Comparison of ENCODE assay signal across 13 cellular contexts in genomic region chr16:23482778-23483177, GRCh38. TPM values are rescaled to one million over a fixed set of nuclear protein-coding genes. Genes with fewer than 3 reads are reported as not detected.
DNase-seq lines count a peak whose midpoint lies in the region; ATAC-seq lines count a peak whose summit lies in the region.
"Had no signal": no experiment of that assay in that cellular context is flagged by ENCODE, and none has a peak within 500 bp of the region (broad histone marks: within the 10 kb centered on the region; RNA-seq: fewer than 3 reads in every experiment).

No MANE protein-coding gene starts in this region.

- H3K4me3 Mint-ChIP-seq in activated CD4-positive, alpha-beta T cell treated with anti-CD3 and anti-CD28 coated beads for 36 hours: no peak overlapping the region

- H3K27ac Mint-ChIP-seq in activated CD4-positive, alpha-beta T cell treated with anti-CD3 and anti-CD28 coated beads for 36 hours: no peak overlapping the region

- no peak for ATAC-seq in activated CD4-positive, alpha-beta T cell treated with anti-CD3 and anti-CD28 coated beads for 36 hours
- ATAC-seq in HG03439 (IDR thresholded peaks at IDR 0.05; ENCODE audit: unreplicated experiment): peak; percentile 84
- no peak for ATAC-seq in GM21529 (IDR thresholded peaks at IDR 0.05; ENCODE audit: unreplicated experiment)
- ATAC-seq: Panc1 had no signal

- H3K36me3 Mint-ChIP-seq in activated CD4-positive, alpha-beta T cell treated with anti-CD3 and anti-CD28 coated beads for 36 hours (ENCODE audit: low read depth): peaks cover 56% of the 10 kb centered on the region

- H3K9me3 Mint-ChIP-seq in activated CD4-positive, alpha-beta T cell treated with anti-CD3 and anti-CD28 coated beads for 36 hours (ENCODE audit: low read depth): no peaks in the 10 kb centered on the region

- POLR2A ChIA-PET in activated CD4-positive, alpha-beta T cell treated with anti-CD3 and anti-CD28 coated beads for 36 hours (lab: Charles Lee): interaction anchor here (0.8 kb wide), 1 partner anchor 22 kb away, joined by 5 read pairs; no protein-coding TSS in a partner anchor

- intact Hi-C loops in activated CD4-positive, alpha-beta T cell treated with anti-CD3 and anti-CD28 coated beads for 36 hours (cut with DNase I, micrococcal nuclease): no loop called here

- CTCF ChIA-PET in activated CD4-positive, alpha-beta T cell treated with anti-CD3 and anti-CD28 coated beads for 36 hours (lab: Charles Lee): interaction anchor here (1.4 kb wide), 1 partner anchor 49 kb away, joined by 3 read pairs; no protein-coding TSS in a partner anchor

- peak; percentile 19 for DNase-seq in activated CD4-positive, alpha-beta T cell treated with anti-CD3 and anti-CD28 coated beads for 36 hours
- DNase-seq in activated CD4-positive, alpha-beta T cell treated with anti-CD3 and anti-CD28 coated beads for 4 hours: no peak
- DNase-seq in activated gamma-delta T cell (lab: John Stamatoyannopoulos, UW): peak; percentile 40
- DNase-seq in stimulated activated CD8-positive, alpha-beta memory T cell treated with anti-CD3 and anti-CD28 coated beads, Interleukin-12 subunit alpha, Interleukin-12 subunit beta, amount 100 ng/mL, for 4 hours (ENCODE audit: low read depth): peak; percentile 41
- DNase-seq in medulla oblongata (ENCODE audit: extremely low spot score): no peak
- DNase-seq in NCI-H1694 (lab: John Stamatoyannopoulos, UW): no peak
- DNase-seq: activated CD4-positive, alpha-beta T cell treated with anti-CD3 and anti-CD28 coated beads, Interleukin-2, amount 50 U/mL, for 48 hours; Karpas-422; NCI-H1694 treated with DMSO at 0.1 percent for 48 hours; NCI-H524 treated with DMSO at 0.1 percent for 48 hours had no signal

- no peaks in the 10 kb centered on the region for H3K4me1 Mint-ChIP-seq in activated CD4-positive, alpha-beta T cell treated with anti-CD3 and anti-CD28 coated beads for 36 hours

- H3K27me3 Mint-ChIP-seq in activated CD4-positive, alpha-beta T cell treated with anti-CD3 and anti-CD28 coated beads for 36 hours: no peaks in the 10 kb centered on the region

RNA-seq across cellular contexts. Expression of gene GGA2, which starts 27.5 kb away (rescaled TPM):
- 100 to 1,000 TPM in 1 of 2 experiments, 10 to 100 TPM in 1; 86.7 to 114 TPM for total RNA-seq in activated CD4-positive, alpha-beta T cell treated with anti-CD3 and anti-CD28 coated beads for 36 hours

RNA-seq across cellular contexts. Expression of gene COG7, which starts 29.8 kb away (rescaled TPM):
- total RNA-seq in activated CD4-positive, alpha-beta T cell treated with anti-CD3 and anti-CD28 coated beads for 36 hours: 10 to 100 TPM; 18.1 to 19.9 TPM

Comparison
In these comparisons a context has a peak if more than half of its experiments do, and no peak if none do; other contexts are left out.
1. DNase-seq: peak in activated CD4-positive, alpha-beta T cell treated with anti-CD3 and anti-CD28 coated beads for 36 hours (single experiment), activated gamma-delta T cell (single experiment) and stimulated activated CD8-positive, alpha-beta memory T cell treated with anti-CD3 and anti-CD28 coated beads, Interleukin-12 subunit alpha, Interleukin-12 subunit beta, amount 100 ng/mL, for 4 hours (single experiment); none in activated CD4-positive, alpha-beta T cell treated with anti-CD3 and anti-CD28 coated beads for 4 hours (0 of 2), medulla oblongata (single experiment) and NCI-H1694 (single experiment).